Comparison of ENCODE assay signal across 24 cellular contexts in the genomic region with DNA sequence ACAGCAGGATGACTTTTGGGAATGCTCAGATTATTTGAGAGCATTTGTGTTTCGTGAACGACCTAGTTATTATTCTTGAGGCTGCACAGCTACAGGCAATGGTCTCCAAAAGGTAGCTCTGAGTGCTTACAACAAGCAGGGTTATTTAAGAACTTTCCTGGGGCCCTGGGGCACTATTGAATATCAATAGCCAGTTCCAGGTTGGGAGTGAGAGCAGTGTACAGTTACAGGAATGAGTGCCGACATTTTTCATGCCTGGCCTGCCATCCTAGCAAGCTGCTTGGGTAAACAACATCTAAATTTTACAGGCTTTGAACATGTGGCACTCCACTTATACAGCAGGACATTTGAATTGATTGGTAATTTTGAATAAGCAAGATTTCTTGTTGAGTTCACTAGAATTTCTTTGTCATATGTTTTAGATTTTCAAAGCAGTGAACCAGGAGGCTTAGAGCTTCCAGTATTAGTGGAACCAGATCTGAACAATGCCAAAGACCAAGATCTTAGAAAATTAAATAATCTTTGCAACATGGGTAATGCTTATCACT.
A peak's percentile ranks its signal among the peaks of the same experiment; 100 is the strongest.
DNase-seq lines count a peak whose midpoint lies in the region; ATAC-seq and TF ChIP-seq lines count a peak whose summit lies in the region.
"Had no signal": no experiment of that assay in that cellular context is flagged by ENCODE, and none has a peak within 500 bp of the region (broad histone marks: within the 10 kb centered on the region; RNA-seq: fewer than 3 reads in every experiment).

No MANE protein-coding gene starts in this region.

- H3K27me3 Mint-ChIP-seq in activated T-cell treated with anti-CD3 and anti-CD28 coated beads, Interleukin-2, amount 50 U/mL, for 24 hours, result no peaks in the 10 kb centered on the region

- H3K4me1 ChIP-seq in right lobe of liver, result no peaks in the 10 kb centered on the region

- no peaks in the 10 kb centered on the region for H3K27me3 ChIP-seq in right lobe of liver

- no peaks in the 10 kb centered on the region for H3K36me3 ChIP-seq in right lobe of liver

- H3K4me3 Mint-ChIP-seq in activated T-cell treated with anti-CD3 and anti-CD28 coated beads, Interleukin-2, amount 50 U/mL, for 24 hours, result no peak overlapping the region
- H3K4me3 Mint-ChIP-seq: CD8-positive, alpha-beta memory T cell; T-cell; T-helper 2 cell treated with Interferon-gamma antibody and Interleukin-4, amounts not matched to agents 5 μg/mL and 100 μg/mL, for 36 hours had no signal

- peak in 2 of 3 experiments; percentile 4 to 42 for DNase-seq in NCI-H1417 (lab: John Stamatoyannopoulos, UW)
- no peak for DNase-seq in NCI-H1417 treated with DMSO at 0.1 percent for 48 hours (lab: John Stamatoyannopoulos, UW)
- DNase-seq in ELF-1 (ENCODE audit: low read depth, low spot score), result peak; percentile 9
- peak; percentile 38 for DNase-seq in NCI-H446 treated with DMSO at 0.1 percent for 48 hours (lab: John Stamatoyannopoulos, UW)
- peak; percentile 63 for DNase-seq in left kidney (ENCODE audit: low read depth, low spot score)
- DNase-seq in activated T-cell treated with anti-CD3 and anti-CD28 coated beads, Interleukin-2, amount 50 U/mL, for 24 hours, result no peak
- no peak for DNase-seq in right lobe of liver
- DNase-seq: AML-193; CD8-positive, alpha-beta memory T cell; EL; GM23248; IMR-90; NCI-H1105 treated with DMSO at 0.1 percent for 48 hours; NCI-H187; NCI-H774; SIG-M5; T-cell had no signal

- no peaks in the 10 kb centered on the region for H3K9me3 Mint-ChIP-seq in activated T-cell treated with anti-CD3 and anti-CD28 coated beads, Interleukin-2, amount 50 U/mL, for 24 hours
- H3K9me3 Mint-ChIP-seq: T-cell; T-helper 2 cell treated with Interferon-gamma antibody and Interleukin-4, amounts not matched to agents 5 μg/mL and 100 μg/mL, for 36 hours had no signal

- no peak overlapping the region for H3K27ac Mint-ChIP-seq in activated T-cell treated with anti-CD3 and anti-CD28 coated beads, Interleukin-2, amount 50 U/mL, for 24 hours
- H3K27ac Mint-ChIP-seq: CD8-positive, alpha-beta memory T cell; T-cell; T-helper 2 cell treated with Interferon-gamma antibody and Interleukin-4, amounts not matched to agents 5 μg/mL and 100 μg/mL, for 36 hours had no signal

- 61% methylated on average over 3 of the region's 3 CpGs for WGBS in right lobe of liver (ENCODE audit: insufficient coverage, low coverage, low lambda C conversion rate, missing lambda C conversion rate)

- no peaks in the 10 kb centered on the region for H3K4me1 Mint-ChIP-seq in activated T-cell treated with anti-CD3 and anti-CD28 coated beads, Interleukin-2, amount 50 U/mL, for 24 hours (ENCODE audit: low read depth)
- H3K4me1 Mint-ChIP-seq: CD8-positive, alpha-beta memory T cell; T-cell had no signal

- no peak overlapping the region for H3K27ac ChIP-seq in right lobe of liver
- H3K27ac ChIP-seq: C4-2B, GM23248, KMS-11 had no signal

- intact Hi-C loops in right lobe of liver (cut with DNase I), result no loop called here

- H3K36me3 Mint-ChIP-seq in activated T-cell treated with anti-CD3 and anti-CD28 coated beads, Interleukin-2, amount 50 U/mL, for 24 hours (ENCODE audit: low read depth), result no peaks in the 10 kb centered on the region
- H3K36me3 Mint-ChIP-seq: CD8-positive, alpha-beta memory T cell; T-cell had no signal

- TF ChIP-seq CTCF in right lobe of liver (IDR thresholded peaks at IDR 0.05), result no peak

- no peak for ATAC-seq in GM21515 (IDR thresholded peaks at IDR 0.05; ENCODE audit: unreplicated experiment)
- ATAC-seq in right lobe of liver, result no peak
- ATAC-seq: HCT116, Panc1, SK-N-SH treated with all-trans-retinoic acid at 6 μM for 48 hours, T-cell had no signal

- TF ChIP-seq POLR2A in right lobe of liver (IDR thresholded peaks at IDR 0.05), result no peak

- no peak overlapping the region for H3K4me3 ChIP-seq in right lobe of liver
- H3K4me3 ChIP-seq: GM23248 had no signal

- H3K9me3 ChIP-seq in right lobe of liver, result no peaks in the 10 kb centered on the region

Comparison
In these comparisons a context has a peak if more than half of its experiments do, and no peak if none do; other contexts are left out.
1. DNase-seq: peak in NCI-H1417 (2 of 3), ELF-1 (single experiment), NCI-H446 treated with DMSO at 0.1 percent for 48 hours (single experiment) and left kidney (single experiment); none in NCI-H1417 treated with DMSO at 0.1 percent for 48 hours (single experiment), activated T-cell treated with anti-CD3 and anti-CD28 coated beads, Interleukin-2, amount 50 U/mL, for 24 hours (single experiment) and right lobe of liver (0 of 3).